30 cellular contexts compared by ENCODE assay signal in genomic region chr9:9679433-9679832, GRCh38.
"Had no signal": no experiment of that assay in that cellular context is flagged by ENCODE, and none has a peak within 500 bp of the region (broad histone marks: within the 10 kb centered on the region; RNA-seq: fewer than 3 reads in every experiment).

No MANE protein-coding gene starts in this region.

- H3K27me3 ChIP-seq: neutrophil, ovary, right lobe of liver, sigmoid colon, stomach, thyroid gland, tibial nerve, upper lobe of left lung, uterus had no signal

- H2AFZ ChIP-seq: parathyroid adenoma had no signal

- H3K27me3 Mint-ChIP-seq: naive thymus-derived CD4-positive, alpha-beta T cell; stimulated activated naive CD8-positive, alpha-beta T cell treated with anti-CD3 and anti-CD28 coated beads, Interleukin-15, Interleukin-2, amounts not matched to agents 100 ng/mL and 50 ng/mL, for 24 hours had no signal

- H3K27ac Mint-ChIP-seq: naive thymus-derived CD4-positive, alpha-beta T cell; natural killer cell; nephron; progenitor cell of endocrine pancreas; stimulated activated effector memory CD8-positive, alpha-beta T cell treated with anti-CD3 and anti-CD28 coated beads, Interleukin-12 subunit alpha, Interleukin-12 subunit beta, amount 100 ng/mL, for 72 hours; stimulated activated naive B cell treated with anti-CD40 and anti-IgM and Interleukin-4, amounts not matched to agents 10 μg/mL and 1 μg/mL and 100 μg/mL, for 72 hours; stimulated activated naive CD8-positive, alpha-beta T cell treated with anti-CD3 and anti-CD28 coated beads, Interleukin-15, Interleukin-2, amounts not matched to agents 100 ng/mL and 50 ng/mL, for 24 hours had no signal

- FAIRE-seq: small intestine had no signal

- H3K4me3 ChIP-seq: ovary, psoas muscle, right lobe of liver, sigmoid colon, stomach, thoracic aorta, thyroid gland, tibial nerve, upper lobe of left lung, uterus had no signal

- H3K9me3 ChIP-seq: neutrophil, ovary, psoas muscle, right lobe of liver, sigmoid colon, stomach, thoracic aorta, thyroid gland, tibial nerve, upper lobe of left lung, uterus had no signal

- H3K4me1 Mint-ChIP-seq: naive thymus-derived CD4-positive, alpha-beta T cell; natural killer cell; nephron; neural crest cell; stimulated activated effector memory CD8-positive, alpha-beta T cell treated with anti-CD3 and anti-CD28 coated beads, Interleukin-12 subunit alpha, Interleukin-12 subunit beta, amount 100 ng/mL, for 72 hours; stimulated activated naive B cell treated with anti-CD40 and anti-IgM and Interleukin-4, amounts not matched to agents 10 μg/mL and 1 μg/mL and 100 μg/mL, for 72 hours had no signal

- ATAC-seq: naive thymus-derived CD4-positive, alpha-beta T cell; natural killer cell; psoas muscle; right cardiac atrium; stimulated activated effector memory CD8-positive, alpha-beta T cell treated with anti-CD3 and anti-CD28 coated beads, Interleukin-12 subunit alpha, Interleukin-12 subunit beta, amount 100 ng/mL, for 72 hours; stimulated activated naive B cell treated with anti-CD40 and anti-IgM and Interleukin-4, amounts not matched to agents 10 μg/mL and 1 μg/mL and 100 μg/mL, for 72 hours had no signal

- H3K4me1 ChIP-seq: parathyroid adenoma, psoas muscle, sigmoid colon, stomach, tibial nerve, upper lobe of left lung, uterus had no signal

- H3K27ac ChIP-seq: neutrophil, ovary, parathyroid adenoma, psoas muscle, right lobe of liver, sigmoid colon, stomach, thoracic aorta, thyroid gland, tibial nerve, upper lobe of left lung, uterus had no signal

- H3K4me3 Mint-ChIP-seq: naive thymus-derived CD4-positive, alpha-beta T cell; natural killer cell; nephron; neural crest cell; stimulated activated effector memory CD8-positive, alpha-beta T cell treated with anti-CD3 and anti-CD28 coated beads, Interleukin-12 subunit alpha, Interleukin-12 subunit beta, amount 100 ng/mL, for 72 hours; stimulated activated naive B cell treated with anti-CD40 and anti-IgM and Interleukin-4, amounts not matched to agents 10 μg/mL and 1 μg/mL and 100 μg/mL, for 72 hours; stimulated activated naive CD8-positive, alpha-beta T cell treated with anti-CD3 and anti-CD28 coated beads, Interleukin-15, Interleukin-2, amounts not matched to agents 100 ng/mL and 50 ng/mL, for 24 hours had no signal

- H3K36me3 Mint-ChIP-seq: naive thymus-derived CD4-positive, alpha-beta T cell; natural killer cell; stimulated activated effector memory CD8-positive, alpha-beta T cell treated with anti-CD3 and anti-CD28 coated beads, Interleukin-12 subunit alpha, Interleukin-12 subunit beta, amount 100 ng/mL, for 72 hours; stimulated activated naive B cell treated with anti-CD40 and anti-IgM and Interleukin-4, amounts not matched to agents 10 μg/mL and 1 μg/mL and 100 μg/mL, for 72 hours had no signal

- H3K36me3 ChIP-seq: neutrophil, ovary, right lobe of liver, sigmoid colon, stomach, thoracic aorta, thyroid gland, tibial nerve, upper lobe of left lung, uterus had no signal

- H3K9ac ChIP-seq: parathyroid adenoma had no signal

- H3K79me2 ChIP-seq: parathyroid adenoma had no signal

- H3K9me3 Mint-ChIP-seq: nephron, neural crest cell had no signal

- DNase-seq: naive thymus-derived CD4-positive, alpha-beta T cell; natural killer cell; nucleus accumbens; ovary; posterior cingulate gyrus; psoas muscle; right cardiac atrium; right lobe of liver; sigmoid colon; small intestine; stimulated activated CD4-positive, alpha-beta T cell treated with anti-CD3 and anti-CD28 coated beads, Interleukin-15, amount 100 ng/mL, for 24 hours; stimulated activated CD4-positive, alpha-beta T cell treated with anti-CD3 and anti-CD28 coated beads, Interleukin-2, amount 100 ng/mL, for 24 hours; stimulated activated CD4-positive, alpha-beta T cell treated with anti-CD3 and anti-CD28 coated beads, Interleukin-2, amount 100 ng/mL, for 48 hours; stimulated activated CD4-positive, alpha-beta T cell treated with anti-CD3 and anti-CD28 coated beads, Interleukin-4, amount 100 ng/mL, for 24 hours; stimulated activated naive B cell treated with anti-CD40 and anti-IgM and Interleukin-4, amounts not matched to agents 10 μg/mL and 1 μg/mL and 100 μg/mL, for 72 hours; stimulated activated naive CD4-positive, alpha-beta T cell treated with Interleukin-2 at 50 U/mL for 16 hours; stomach; thyroid gland; trophoblast cell; upper lobe of left lung; uterus had no signal
